ENCODE assay signal across 8 cellular contexts in genomic region chr2:169363570-169364150, GRCh38. TPM values are rescaled to one million over a fixed set of nuclear protein-coding genes. Genes with fewer than 3 reads are reported as not detected.
DNase-seq lines count a peak whose midpoint lies in the region; ATAC-seq, FAIRE-seq and TF ChIP-seq lines count a peak whose summit lies in the region.

No MANE protein-coding gene starts in this region.

- no peaks in the 10 kb centered on the region for H3K9me3 ChIP-seq in neuron (ENCODE audit: low read length)

- peak overlapping the region; percentile 63 for H3K9ac ChIP-seq in KMS-11

- no peaks in the 10 kb centered on the region for H4K20me1 ChIP-seq in KMS-11 (ENCODE audit: insufficient read depth)

- no peak for ATAC-seq in Right ventricle myocardium inferior

- DNase-seq in Right ventricle myocardium inferior (ENCODE audit: missing footprints) (peak; percentile 59), cardiac septum (ENCODE audit: low spot score) (no peak), fibroblast of pulmonary artery (ENCODE audit: low read depth) (peak; percentile 11), urothelium cell line (ENCODE audit: low spot score) (peak; percentile 6), SHP77 (lab: John Stamatoyannopoulos, UW) (no peak)
- DNase-seq in activated CD8-positive, alpha-beta memory T cell treated with anti-CD3 and anti-CD28 coated beads for 48 hours (ENCODE audit: low read depth in 2 of 3, low spot score in 2 of 3), result peak in 2 of 3 experiments; percentile 7 to 8

- H3K36me3 ChIP-seq in KMS-11 (ENCODE audit: insufficient read depth), result no peaks in the 10 kb centered on the region
- peaks cover 8% of the 10 kb centered on the region for H3K36me3 ChIP-seq in neuron (ENCODE audit: insufficient read depth, low read length)

- no peak for TF ChIP-seq CTCF in KMS-11 (conservative IDR thresholded peaks at IDR 0.05; ENCODE audit: low read depth, low read length)
- no peak for TF ChIP-seq CTCF in fibroblast of pulmonary artery (IDR thresholded peaks at IDR 0.05; ENCODE audit: low read length, missing control alignments)

- H3K79me2 ChIP-seq in KMS-11 (ENCODE audit: insufficient read depth, low read depth), result no peaks in the 10 kb centered on the region

- no peak overlapping the region for H3K27ac ChIP-seq in KMS-11

- intact Hi-C loops in Right ventricle myocardium inferior (cut with DNase I), result no loop called here
- intact Hi-C loops in cardiac septum (cut with DNase I), result no loop called here

- H3K27me3 ChIP-seq in KMS-11 (ENCODE audit: insufficient read depth, low read depth) (peaks cover 15% of the 10 kb centered on the region; the same call in 1 of the 2 replicates), neuron (ENCODE audit: insufficient read depth, low read length) (no peaks in the 10 kb centered on the region)

- H3K4me3 ChIP-seq in KMS-11 (IDR thresholded peaks at IDR 0.05; ENCODE audit: insufficient read depth, low read depth, low read length) (peak overlapping the region; percentile 82), fibroblast of pulmonary artery (replicated peaks; ENCODE audit: low read depth, low read length) (peak overlapping the region; percentile 53), neuron (ENCODE audit: low read length) (peak overlapping the region; percentile 97)

- H2AFZ ChIP-seq in KMS-11 (ENCODE audit: low read depth) (peak overlapping the region; percentile 96), neuron (ENCODE audit: low read depth, low read length) (peak overlapping the region; percentile 39)

- H3K4me1 ChIP-seq in KMS-11 (ENCODE audit: low read depth, poor library complexity, severe bottlenecking), result peaks cover 14% of the 10 kb centered on the region
- peaks cover 36% of the 10 kb centered on the region for H3K4me1 ChIP-seq in neuron (ENCODE audit: insufficient read depth, low read length)

- H3K4me2 ChIP-seq in KMS-11, result peak overlapping the region; percentile 99

- no peak for FAIRE-seq in urothelium cell line (lab: Jason Lieb, UNC)

RNA-seq across cellular contexts. Expression of gene LRP2, which starts 1.3 kb away (rescaled TPM):
- total RNA-seq in Right ventricle myocardium inferior (0.14 TPM), cardiac septum (0.30 TPM)

Comparison
In these comparisons a context has a peak if more than half of its experiments do, and no peak if none do; other contexts are left out.
1. DNase-seq: peak in Right ventricle myocardium inferior (single experiment), activated CD8-positive, alpha-beta memory T cell treated with anti-CD3 and anti-CD28 coated beads for 48 hours (2 of 3), fibroblast of pulmonary artery (single experiment) and urothelium cell line (single experiment); none in cardiac septum (single experiment) and SHP77 (0 of 2).
2. Peak in every context shown above with its lines, with median percentiles within 50 percentile points of each other: H3K4me3 ChIP-seq.